In the genomic region with DNA sequence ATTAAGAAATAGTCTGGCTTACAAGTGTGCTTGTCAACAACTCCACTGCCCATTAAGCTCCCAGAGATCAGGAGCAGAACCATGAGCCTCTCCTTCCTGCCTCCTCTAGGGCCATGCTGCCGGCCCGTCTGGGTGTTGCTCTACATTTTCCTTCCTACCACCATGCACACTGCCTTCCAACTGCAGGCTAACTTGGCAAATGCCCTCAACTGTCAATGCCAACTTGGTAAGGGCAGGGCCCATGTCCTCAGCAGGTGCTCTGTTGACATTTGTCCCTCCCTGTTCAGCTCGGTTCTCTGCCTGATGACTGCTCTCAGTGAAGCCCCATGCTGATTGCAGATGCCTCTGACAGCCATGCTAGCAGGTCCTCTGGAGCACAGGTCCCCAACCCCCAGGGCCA, we compare ENCODE assay signal across 2 cellular contexts.
TF ChIP-seq lines count a peak whose summit lies in the region.

No MANE protein-coding gene starts in this region.

TF ChIP-seq in SK-N-SH, 30 proteins besides CTCF, POLR2A, EP300 and RAD21 (continued from another document):
- no peak for TF ChIP-seq TAF1 (IDR thresholded peaks at IDR 0.05; ENCODE audit: borderline replicate concordance, low read depth, low read length)
- no peak for TF ChIP-seq TEAD4 (IDR thresholded peaks at IDR 0.05; ENCODE audit: borderline replicate concordance, insufficient read depth)
- no peak for TF ChIP-seq SMC3 (IDR thresholded peaks at IDR 0.05; ENCODE audit: low read depth, low read length)
- TF ChIP-seq FOSL2 (IDR thresholded peaks at IDR 0.05; ENCODE audit: borderline replicate concordance, low read depth) = no peak
- TF ChIP-seq, protein P1, sequence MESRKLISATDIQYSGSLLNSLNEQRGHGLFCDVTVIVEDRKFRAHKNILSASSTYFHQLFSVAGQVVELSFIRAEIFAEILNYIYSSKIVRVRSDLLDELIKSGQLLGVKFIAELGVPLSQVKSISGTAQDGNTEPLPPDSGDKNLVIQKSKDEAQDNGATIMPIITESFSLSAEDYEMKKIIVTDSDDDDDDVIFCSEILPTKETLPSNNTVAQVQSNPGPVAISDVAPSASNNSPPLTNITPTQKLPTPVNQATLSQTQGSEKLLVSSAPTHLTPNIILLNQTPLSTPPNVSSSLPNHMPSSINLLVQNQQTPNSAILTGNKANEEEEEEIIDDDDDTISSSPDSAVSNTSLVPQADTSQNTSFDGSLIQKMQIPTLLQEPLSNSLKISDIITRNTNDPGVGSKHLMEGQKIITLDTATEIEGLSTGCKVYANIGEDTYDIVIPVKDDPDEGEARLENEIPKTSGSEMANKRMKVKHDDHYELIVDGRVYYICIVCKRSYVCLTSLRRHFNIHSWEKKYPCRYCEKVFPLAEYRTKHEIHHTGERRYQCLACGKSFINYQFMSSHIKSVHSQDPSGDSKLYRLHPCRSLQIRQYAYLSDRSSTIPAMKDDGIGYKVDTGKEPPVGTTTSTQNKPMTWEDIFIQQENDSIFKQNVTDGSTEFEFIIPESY (IDR thresholded peaks at IDR 0.05; ENCODE audit: borderline replicate concordance, low read depth) = no peak
- no peak for TF ChIP-seq CHD2 (IDR thresholded peaks at IDR 0.05; ENCODE audit: low read length, partially characterized antibody)
- TF ChIP-seq, protein P2, sequence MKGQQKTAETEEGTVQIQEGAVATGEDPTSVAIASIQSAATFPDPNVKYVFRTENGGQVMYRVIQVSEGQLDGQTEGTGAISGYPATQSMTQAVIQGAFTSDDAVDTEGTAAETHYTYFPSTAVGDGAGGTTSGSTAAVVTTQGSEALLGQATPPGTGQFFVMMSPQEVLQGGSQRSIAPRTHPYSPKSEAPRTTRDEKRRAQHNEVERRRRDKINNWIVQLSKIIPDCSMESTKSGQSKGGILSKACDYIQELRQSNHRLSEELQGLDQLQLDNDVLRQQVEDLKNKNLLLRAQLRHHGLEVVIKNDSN (IDR thresholded peaks at IDR 0.05; ENCODE audit: borderline replicate concordance, low read depth) = no peak

TF ChIP-seq in SK-N-SH treated with all-trans-retinoic acid at 6 μM for 48 hours, 23 proteins besides CTCF, POLR2A, EP300 and RAD21:
- TF ChIP-seq, protein P3, sequence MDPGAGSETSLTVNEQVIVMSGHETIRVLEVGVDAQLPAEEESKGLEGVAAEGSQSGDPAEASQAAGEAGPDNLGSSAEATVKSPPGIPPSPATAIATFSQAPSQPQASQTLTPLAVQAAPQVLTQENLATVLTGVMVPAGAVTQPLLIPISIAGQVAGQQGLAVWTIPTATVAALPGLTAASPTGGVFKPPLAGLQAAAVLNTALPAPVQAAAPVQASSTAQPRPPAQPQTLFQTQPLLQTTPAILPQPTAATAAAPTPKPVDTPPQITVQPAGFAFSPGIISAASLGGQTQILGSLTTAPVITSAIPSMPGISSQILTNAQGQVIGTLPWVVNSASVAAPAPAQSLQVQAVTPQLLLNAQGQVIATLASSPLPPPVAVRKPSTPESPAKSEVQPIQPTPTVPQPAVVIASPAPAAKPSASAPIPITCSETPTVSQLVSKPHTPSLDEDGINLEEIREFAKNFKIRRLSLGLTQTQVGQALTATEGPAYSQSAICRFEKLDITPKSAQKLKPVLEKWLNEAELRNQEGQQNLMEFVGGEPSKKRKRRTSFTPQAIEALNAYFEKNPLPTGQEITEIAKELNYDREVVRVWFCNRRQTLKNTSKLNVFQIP (CRISPR knock-in tag; IDR thresholded peaks at IDR 0.05; ENCODE audit: borderline replicate concordance, low read depth) = no peak
- no peak for TF ChIP-seq BACH2 (CRISPR knock-in tag; IDR thresholded peaks at IDR 0.05; ENCODE audit: borderline replicate concordance)
- TF ChIP-seq ZFP3 (CRISPR knock-in tag; IDR thresholded peaks at IDR 0.05) = no peak
- TF ChIP-seq, protein P4, sequence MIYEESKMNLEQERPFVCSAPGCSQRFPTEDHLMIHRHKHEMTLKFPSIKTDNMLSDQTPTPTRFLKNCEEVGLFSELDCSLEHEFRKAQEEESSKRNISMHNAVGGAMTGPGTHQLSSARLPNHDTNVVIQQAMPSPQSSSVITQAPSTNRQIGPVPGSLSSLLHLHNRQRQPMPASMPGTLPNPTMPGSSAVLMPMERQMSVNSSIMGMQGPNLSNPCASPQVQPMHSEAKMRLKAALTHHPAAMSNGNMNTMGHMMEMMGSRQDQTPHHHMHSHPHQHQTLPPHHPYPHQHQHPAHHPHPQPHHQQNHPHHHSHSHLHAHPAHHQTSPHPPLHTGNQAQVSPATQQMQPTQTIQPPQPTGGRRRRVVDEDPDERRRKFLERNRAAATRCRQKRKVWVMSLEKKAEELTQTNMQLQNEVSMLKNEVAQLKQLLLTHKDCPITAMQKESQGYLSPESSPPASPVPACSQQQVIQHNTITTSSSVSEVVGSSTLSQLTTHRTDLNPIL (CRISPR knock-in tag; IDR thresholded peaks at IDR 0.05; ENCODE audit: low read depth) = no peak
